In the genomic region with DNA sequence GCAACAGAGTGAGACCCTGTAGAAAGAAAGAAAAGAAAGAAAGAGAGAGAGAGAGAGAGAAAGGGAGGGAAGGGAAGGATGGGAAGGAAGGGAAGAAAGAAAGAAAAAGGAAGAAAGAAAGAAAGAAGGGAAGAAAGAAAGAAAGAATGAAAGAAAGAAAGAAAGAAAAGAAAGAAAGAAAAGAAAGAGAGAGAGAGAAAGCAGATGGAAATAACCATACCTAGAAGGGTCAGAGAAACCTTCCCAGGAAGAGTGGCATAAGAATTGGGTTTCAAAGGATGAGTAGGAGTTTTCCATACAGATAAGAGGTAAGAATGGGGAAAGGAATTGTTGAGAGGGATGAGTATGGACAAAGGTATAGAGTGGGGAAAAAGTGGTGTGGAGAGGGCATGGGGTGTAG, we compare ENCODE assay signal across 32 cellular contexts. TPM values are rescaled to one million over a fixed set of nuclear protein-coding genes. Genes with fewer than 3 reads are reported as not detected.
"Had no signal": no experiment of that assay in that cellular context is flagged by ENCODE, and none has a peak within 500 bp of the region (broad histone marks: within the 10 kb centered on the region; RNA-seq: fewer than 3 reads in every experiment).

No MANE protein-coding gene starts in this region.

- H3K4me2 ChIP-seq: neural progenitor cell, smooth muscle cell had no signal

- H3K9ac ChIP-seq: neural progenitor cell, parathyroid adenoma had no signal

- H2AFZ ChIP-seq: neural progenitor cell, parathyroid adenoma had no signal

- ATAC-seq: natural killer cell; psoas muscle; right cardiac atrium; sciatic nerve; stimulated activated memory B cell treated with anti-CD40 and anti-IgM and Interleukin-4, amounts not matched to agents 10 μg/mL and 1 μg/mL and 100 μg/mL, for 72 hours; stimulated activated naive CD8-positive, alpha-beta T cell treated with anti-CD3 and anti-CD28 coated beads, Interleukin-15, amount 100 ng/mL, for 72 hours; stimulated activated naive CD8-positive, alpha-beta T cell treated with anti-CD3 and anti-CD28 coated beads, Interleukin-15, Interleukin-2, amounts not matched to agents 100 U/mL and 50 U/mL, for 24 hours; upper lobe of right lung had no signal

- H3K4me3 ChIP-seq: neural progenitor cell, ovary, psoas muscle, skin epidermis, smooth muscle cell, spleen, suprapubic skin, testis, tibial artery, transverse colon, upper lobe of right lung, uterus had no signal

- H3K9me3 ChIP-seq: ovary, psoas muscle, suprapubic skin, testis, tibial artery, transverse colon, upper lobe of right lung, uterus had no signal

- H3K36me3 ChIP-seq: neural progenitor cell, ovary, spleen, suprapubic skin, tibial artery, transverse colon, upper lobe of right lung, uterus had no signal

- H3K27ac ChIP-seq: neural progenitor cell, ovary, parathyroid adenoma, psoas muscle, skin epidermis, spleen, suprapubic skin, testis, tibial artery, transverse colon, upper lobe of right lung, uterus had no signal

- H3K79me2 ChIP-seq: parathyroid adenoma had no signal

- H3K27me3 ChIP-seq: ovary, testis had no signal

- DNase-seq: natural killer cell; occipital lobe; ovary; posterior cingulate gyrus; psoas muscle; right cardiac atrium; spleen; stimulated activated CD4-positive, alpha-beta T cell treated with anti-CD3 and anti-CD28 coated beads, Interleukin-12 subunit alpha, Interleukin-12 subunit beta, amount 100 ng/mL, for 4 hours; stimulated activated CD4-positive, alpha-beta T cell treated with anti-CD3 and anti-CD28 coated beads, Interleukin-1b, Interleukin-23, amount 100 ng/mL, for 48 hours; stimulated activated CD4-positive, alpha-beta T cell treated with anti-CD3 and anti-CD28 coated beads, Interleukin-4, amount 100 ng/mL, for 1 hour; stimulated activated CD4-positive, alpha-beta T cell treated with anti-CD3 and anti-CD28 coated beads, Interleukin-4, amount 100 ng/mL, for 4 hours; stimulated activated CD8-positive, alpha-beta memory T cell treated with anti-CD3 and anti-CD28 coated beads, Interleukin-4, amount 100 ng/mL, for 48 hours; stimulated activated naive CD4-positive, alpha-beta T cell; stimulated activated naive CD8-positive, alpha-beta T cell treated with anti-CD3 and anti-CD28 coated beads, Interleukin-15, amount 100 ng/mL, for 72 hours; stimulated activated naive CD8-positive, alpha-beta T cell treated with anti-CD3 and anti-CD28 coated beads, Interleukin-15, Interleukin-2, amounts not matched to agents 100 U/mL and 50 U/mL, for 24 hours; substantia nigra; testis; tibial artery; transverse colon; upper lobe of right lung; uterus had no signal

RNA-seq across cellular contexts. Expression of gene SLC32A1, which starts 54.6 kb away (rescaled TPM):
- total RNA-seq: natural killer cell, osteoblast, ovary, progenitor cell of endocrine pancreas, psoas muscle, renal cortical epithelial cell, right cardiac atrium, sciatic nerve, smooth muscle cell, spleen, suprapubic skin, transverse colon, upper lobe of right lung, urinary bladder, uterus had no signal
- polyA plus RNA-seq: ovary, psoas muscle, right cardiac atrium, smooth muscle cell, spleen, urinary bladder had no signal
